ENCODE assay signal across 8 cellular contexts in genomic region chr4:128812360-128812958, GRCh38. TPM values are rescaled to one million over a fixed set of nuclear protein-coding genes. Genes with fewer than 3 reads are reported as not detected.
A peak's percentile ranks its signal among the peaks of the same experiment; 100 is the strongest.
DNase-seq lines count a peak whose midpoint lies in the region; ATAC-seq and TF ChIP-seq lines count a peak whose summit lies in the region.

No MANE protein-coding gene starts in this region.

- peak overlapping the region; percentile 39 for H3K27ac Mint-ChIP-seq in MCF 10A (ENCODE audit: low read depth, unreplicated experiment)

- no TSS peak for BruUV-seq in MCF 10A (replicated peaks; lab: Mats Ljungman, UMichigan)

- H3K27me3 Mint-ChIP-seq in MCF 10A (ENCODE audit: insufficient read depth, unreplicated experiment) = no peaks in the 10 kb centered on the region

- no peaks in the 10 kb centered on the region for H3K9me3 Mint-ChIP-seq in MCF 10A (ENCODE audit: unreplicated experiment)

- peaks cover 20% of the 10 kb centered on the region for H3K36me3 Mint-ChIP-seq in MCF 10A (ENCODE audit: insufficient read depth, unreplicated experiment)

- peak overlapping the region; percentile 93 for H3K4me3 Mint-ChIP-seq in MCF 10A (ENCODE audit: unreplicated experiment)

- CTCF ChIA-PET in MCF 10A (lab: Yijun Ruan, JAX) = interaction anchor here (0.5 to 2.9 kb wide), 18 partner anchors 10 to 777 kb away, joined by 3 to 15 read pairs (median 3); no protein-coding TSS in a partner anchor

- ATAC-seq in GM19438 (IDR thresholded peaks at IDR 0.05; ENCODE audit: low read depth, unreplicated experiment) = peak; percentile 2

- DNase-seq in DMS79 (lab: John Stamatoyannopoulos, UW) = peak; percentile 43
- peak; percentile 17 for DNase-seq in HPDE6-E6E7 (ENCODE audit: extremely low spot score)
- DNase-seq in RKO (ENCODE audit: low spot score) = peak; percentile 82
- DNase-seq in MCF 10A (ENCODE audit: unreplicated experiment) = peak; percentile 66
- DNase-seq in iris pigment epithelial cell (ENCODE audit: low read depth) = peak; percentile 83
- peak; percentile 55 for DNase-seq in stimulated activated CD4-positive, alpha-beta T cell treated with anti-CD3 and anti-CD28 coated beads, Interleukin-15, amount 100 ng/mL, for 24 hours
- DNase-seq in NCI-H2107 treated with DMSO at 0.1 percent for 48 hours (lab: John Stamatoyannopoulos, UW; ENCODE audit: unreplicated experiment) = no peak

- no peak for TF ChIP-seq CTCF in MCF 10A (IDR thresholded peaks at IDR 0.05; ENCODE audit: unreplicated experiment)

- H3K4me1 Mint-ChIP-seq in MCF 10A (ENCODE audit: insufficient read depth, unreplicated experiment) = peaks cover 10% of the 10 kb centered on the region

- intact Hi-C loops in MCF 10A (cut with micrococcal nuclease) = loop anchor here (1.0 to 5.0 kb wide), 2 partner anchors 280 to 525 kb away; partner anchors contain the start of genes PGRMC2 and SCLT1

- POLR2A ChIA-PET in MCF 10A (lab: Yijun Ruan, JAX) = interaction anchor here (0.8 to 3.5 kb wide), 24 partner anchors 9 to 752 kb away, joined by 3 to 42 read pairs (median 6); partner anchors contain the start of genes C4orf33, LARP1B and PGRMC2

RNA-seq across cellular contexts. Expression of gene JADE1, which starts 3.0 kb away (rescaled TPM):
- total RNA-seq in MCF 10A (2022) = 22.7 and 25.9 TPM in 2 replicates
